Comparison of ENCODE assay signal across 31 cellular contexts in genomic region chr4:127049506-127049905, GRCh38.
DNase-seq lines count a peak whose midpoint lies in the region; ATAC-seq, FAIRE-seq and TF ChIP-seq lines count a peak whose summit lies in the region.
"Had no signal": no experiment of that assay in that cellular context is flagged by ENCODE, and none has a peak within 500 bp of the region (broad histone marks: within the 10 kb centered on the region; RNA-seq: fewer than 3 reads in every experiment).

No MANE protein-coding gene starts in this region.

- H4K20me1 ChIP-seq in GM23338 (replicated peaks; ENCODE audit: insufficient read depth), result no peaks in the 10 kb centered on the region
- no peaks in the 10 kb centered on the region for H4K20me1 ChIP-seq in K562 (replicated peaks; ENCODE audit: control insufficient read depth, insufficient read depth, low read length)

- H3K9me3 ChIP-seq in K562 (replicated peaks; ENCODE audit: control insufficient read depth, insufficient read depth, low read depth, low read length) (no peaks in the 10 kb centered on the region), neuronal stem cell (replicated peaks in 1 of 2; ENCODE audit: control insufficient read depth in 2 of 2, insufficient read depth in 1 of 2, low read depth in 1 of 2, low read length in 2 of 2) (peaks cover 2% of the 10 kb centered on the region in 2 donors)
- H3K9me3 ChIP-seq: A549, sigmoid colon, uterus had no signal

- no peaks in the 10 kb centered on the region for H3K27me3 ChIP-seq in GM23338 (ENCODE audit: insufficient read depth)
- H3K27me3 ChIP-seq in K562 (ENCODE audit: control insufficient read depth in 2 of 2, insufficient read depth in 2 of 2, low read length in 2 of 2), result no peaks in the 10 kb centered on the region
- H3K27me3 ChIP-seq in neuronal stem cell (ENCODE audit: control insufficient read depth in 3 of 3, insufficient read depth in 3 of 3, low read depth in 1 of 3, low read length in 3 of 3), result no peaks in the 10 kb centered on the region
- H3K27me3 ChIP-seq: neural progenitor cell, sigmoid colon, uterus had no signal

- POLR2A ChIA-PET in K562 (lab: Yijun Ruan, JAX), result no interaction called here

- H4K8ac ChIP-seq in neuronal stem cell (ENCODE audit: low read depth, low read length), result no peak overlapping the region

- H3K36me3 Mint-ChIP-seq in GM23338 (ENCODE audit: low read depth), result peaks cover 11% of the 10 kb centered on the region; the same call in 2 of the 3 replicates
- H3K36me3 Mint-ChIP-seq: activated naive CD4-positive, alpha-beta T cell treated with anti-CD3 and anti-CD28 coated beads, Interleukin-2, amount 50 U/mL, for 24 hours; CD8-positive, alpha-beta memory T cell; neural progenitor cell; T-cell had no signal

- no peak for TF ChIP-seq CTCF in GM23338 (conservative IDR thresholded peaks at IDR 0.05; ENCODE audit: low read depth in 2 of 2)
- no peak for TF ChIP-seq CTCF in K562 (IDR thresholded peaks at IDR 0.05 in 2 of 3, conservative IDR thresholded peaks at IDR 0.05 in 1 of 3; ENCODE audit: insufficient read depth in 2 of 3, low read depth in 1 of 3, low read length in 3 of 3)
- TF ChIP-seq CTCF in fibroblast of the aortic adventitia (IDR thresholded peaks at IDR 0.05; ENCODE audit: insufficient read depth, low read length), result no peak

- H3K27ac ChIP-seq in GM23338 (ENCODE audit: low read depth) (no peak overlapping the region), K562 (ENCODE audit: extremely low read depth, low read depth, low read length) (no peak overlapping the region), neuronal stem cell (replicated peaks; ENCODE audit: low read length) (no peak overlapping the region)
- H3K27ac ChIP-seq: A549, neural progenitor cell, sigmoid colon, uterus had no signal

- 0 out of 2 replicates have a peak, but pooled peaks cover 5% of the 10 kb centered on the region for H3K9me2 ChIP-seq in GM23338 (ENCODE audit: insufficient read depth)

- ATAC-seq in GM23338 (no peak), K562 (no peak), GM19023 (IDR thresholded peaks at IDR 0.05; ENCODE audit: unreplicated experiment) (no peak)
- ATAC-seq in activated CD4-positive, CD25-positive, alpha-beta regulatory T cell treated with anti-CD3 and anti-CD28 coated beads, Interleukin-2, amount 50 U/mL, for 24 hours, result no peak
- ATAC-seq: A549; activated T-helper 17 cell treated with anti-CD3 and anti-CD28 coated beads, Interleukin-2, amount 50 U/mL, for 72 hours; T-cell had no signal

- in situ Hi-C loops in K562 (cut with MboI), result no loop called here

- H3K9ac ChIP-seq in K562 (ENCODE audit: insufficient read depth in 1 of 2, low read depth in 2 of 2, low read length in 2 of 2), result no peak overlapping the region
- H3K9ac ChIP-seq in neuronal stem cell (ENCODE audit: low read depth, low read length, poor library complexity), result no peak overlapping the region
- H3K9ac ChIP-seq: neural progenitor cell had no signal

- no peak for TF ChIP-seq EP300 in K562 (IDR thresholded peaks at IDR 0.05; ENCODE audit: low read length)

- H3K4me3 ChIP-seq in GM23338 (no peak overlapping the region), K562 (no peak overlapping the region), fibroblast of the aortic adventitia (ENCODE audit: low read depth, low read length) (no peak overlapping the region), neuronal stem cell (ENCODE audit: low read length in 2 of 2) (peak overlapping the region in 1 of 2 donors; percentile 12)
- H3K4me3 ChIP-seq: A549, neural progenitor cell, sigmoid colon, uterus had no signal

- H4K91ac ChIP-seq in neuronal stem cell (ENCODE audit: low read depth, low read length, poor library complexity), result no peak overlapping the region

- H3K27me3 Mint-ChIP-seq in GM23338 (ENCODE audit: insufficient read depth, low read depth, poor library complexity), result peaks cover 2% of the 10 kb centered on the region
- H3K27me3 Mint-ChIP-seq: activated CD4-positive, alpha-beta memory T cell treated with anti-CD3 and anti-CD28 coated beads, Interleukin-2, amount 10 ng/mL, durations not matched to agents 7 days and 5 days; activated naive CD4-positive, alpha-beta T cell treated with anti-CD3 and anti-CD28 coated beads, Interleukin-2, amount 50 U/mL, for 24 hours; activated T-helper 17 cell treated with anti-CD3 and anti-CD28 coated beads, Interleukin-2, amount 50 U/mL, for 72 hours; B cell; CD8-positive, alpha-beta memory T cell; progenitor cell of endocrine pancreas; T-cell had no signal

- DNase-seq in GM23338 (ENCODE audit: low spot score), result no peak
- DNase-seq in K562 (ENCODE audit: extremely low read depth in 1 of 4, low spot score in 3 of 4), result no peak
- DNase-seq in fibroblast of the aortic adventitia (ENCODE audit: low read depth), result peak; percentile 21
- no peak for DNase-seq in neuronal stem cell (ENCODE audit: low spot score)
- no peak for DNase-seq in NCI-H2171 treated with DMSO at 0.1 percent for 48 hours (lab: John Stamatoyannopoulos, UW)
- no peak for DNase-seq in GOT3 (lab: John Stamatoyannopoulos, UW)
- DNase-seq: activated CD4-positive, alpha-beta memory T cell treated with anti-CD3 and anti-CD28 coated beads, Interleukin-2, amount 10 ng/mL, durations not matched to agents 7 days and 5 days; activated CD4-positive, CD25-positive, alpha-beta regulatory T cell treated with anti-CD3 and anti-CD28 coated beads, Interleukin-2, amount 50 U/mL, for 72 hours; activated CD8-positive, alpha-beta memory T cell treated with anti-CD3 and anti-CD28 coated beads, Interleukin-2, amount 50 U/mL, for 48 hours; anterior cingulate cortex; CD8-positive, alpha-beta memory T cell; central memory CD4-positive, alpha-beta T cell; dermis blood vessel endothelial cell; DMS 273 treated with DMSO at 0.1 percent for 48 hours; head of caudate nucleus; KBM-7; MM.1S; NCI-H2029; sigmoid colon; stimulated activated naive CD4-positive, alpha-beta T cell; T-cell; uterus had no signal

- no peak overlapping the region for H2BK15ac ChIP-seq in neuronal stem cell (ENCODE audit: low read length)

- H3K9me3 Mint-ChIP-seq in GM23338, result no peaks in the 10 kb centered on the region; the same call in 2 of the 3 replicates
- H3K9me3 Mint-ChIP-seq: activated CD4-positive, alpha-beta memory T cell treated with anti-CD3 and anti-CD28 coated beads, Interleukin-2, amount 10 ng/mL, durations not matched to agents 7 days and 5 days; neural progenitor cell had no signal

- H3F3A ChIP-seq in GM23338 (replicated peaks; ENCODE audit: low read depth), result no peaks in the 10 kb centered on the region

- intact Hi-C loops in K562 (cut with micrococcal nuclease), result no loop called here

- H3K79me1 ChIP-seq in neuronal stem cell (ENCODE audit: low read depth, low read length), result no peaks in the 10 kb centered on the region

- H3K27ac Mint-ChIP-seq in GM23338, result no peak overlapping the region
- H3K27ac Mint-ChIP-seq: activated CD4-positive, alpha-beta memory T cell treated with anti-CD3 and anti-CD28 coated beads, Interleukin-2, amount 10 ng/mL, durations not matched to agents 7 days and 5 days; activated naive CD4-positive, alpha-beta T cell treated with anti-CD3 and anti-CD28 coated beads, Interleukin-2, amount 50 U/mL, for 24 hours; activated T-helper 17 cell treated with anti-CD3 and anti-CD28 coated beads, Interleukin-2, amount 50 U/mL, for 72 hours; B cell; CD8-positive, alpha-beta memory T cell; progenitor cell of endocrine pancreas; T-cell had no signal

- no peak overlapping the region for H3K23ac ChIP-seq in neuronal stem cell (ENCODE audit: low read depth, low read length, poor library complexity)

- H2AK5ac ChIP-seq in neuronal stem cell (ENCODE audit: low read depth, low read length), result no peak overlapping the region

- CTCF ChIA-PET in K562 (lab: Yijun Ruan, JAX; ENCODE audit: low intra/inter-chr PET ratio), result no interaction called here

- no peak overlapping the region for H2BK5ac ChIP-seq in neuronal stem cell (ENCODE audit: low read length)

- H3K4me1 ChIP-seq in GM23338 (ENCODE audit: insufficient read depth), result peaks cover 51% of the 10 kb centered on the region
- no peaks in the 10 kb centered on the region for H3K4me1 ChIP-seq in K562 (replicated peaks in 1 of 2; ENCODE audit: control insufficient read depth in 2 of 2, insufficient read depth in 2 of 2, low read length in 2 of 2)
- H3K4me1 ChIP-seq in neuronal stem cell (ENCODE audit: control insufficient read depth in 2 of 2, insufficient read depth in 1 of 2, low read depth in 1 of 2, low read length in 2 of 2), result peaks cover 3 to 28% of the 10 kb centered on the region in 2 donors
- H3K4me1 ChIP-seq: A549, sigmoid colon, uterus had no signal

- no peaks in the 10 kb centered on the region for H3K36me3 ChIP-seq in GM23338 (ENCODE audit: insufficient read depth)
- H3K36me3 ChIP-seq in K562 (ENCODE audit: control insufficient read depth, insufficient read depth, low read length), result no peaks in the 10 kb centered on the region
- no peaks in the 10 kb centered on the region for H3K36me3 ChIP-seq in neuronal stem cell (replicated peaks in 1 of 2; ENCODE audit: control insufficient read depth in 2 of 2, insufficient read depth in 2 of 2, low read length in 2 of 2)
- H3K36me3 ChIP-seq: neural progenitor cell, sigmoid colon, uterus had no signal

- no peak overlapping the region for H3K4ac ChIP-seq in neuronal stem cell (ENCODE audit: low read length)

- no peak for FAIRE-seq in K562 (lab: Jason Lieb, UNC)
- FAIRE-seq: A549, RCC 7860 had no signal

- no peak overlapping the region for H3K18ac ChIP-seq in neuronal stem cell (ENCODE audit: low read length)

- 28% methylated on average over 4 of the region's 4 CpGs for WGBS in K562 (ENCODE audit: insufficient coverage, low coverage, missing lambda C conversion rate)
- whole genome bisulfite sequencing in neuronal stem cell (ENCODE audit: extremely low coverage in 2 of 2, insufficient read length in 2 of 2, insufficient replicate concordance in 1 of 2), 2 donors, result no CpG with 5 or more reads among the region's 4 CpGs

- no peak for TF ChIP-seq POLR2A in K562 (conservative IDR thresholded peaks at IDR 0.05)

- 0 out of 2 replicates have a peak overlapping the region, but pooled peaks have one; percentile 46 for H3K4me2 ChIP-seq in GM23338
- H3K4me2 ChIP-seq in K562 (ENCODE audit: insufficient read depth, low read length), result no peak overlapping the region
- no peak overlapping the region for H3K4me2 ChIP-seq in neuronal stem cell (ENCODE audit: insufficient read depth, low read length, poor library complexity, severe bottlenecking)
- H3K4me2 ChIP-seq: A549, neural progenitor cell had no signal

- H2BK12ac ChIP-seq in neuronal stem cell (ENCODE audit: low read length), result no peak overlapping the region

- peaks cover 49% of the 10 kb centered on the region for H3K4me1 Mint-ChIP-seq in GM23338
- H3K4me1 Mint-ChIP-seq: activated CD4-positive, alpha-beta memory T cell treated with anti-CD3 and anti-CD28 coated beads, Interleukin-2, amount 10 ng/mL, durations not matched to agents 7 days and 5 days; activated naive CD4-positive, alpha-beta T cell treated with anti-CD3 and anti-CD28 coated beads, Interleukin-2, amount 50 U/mL, for 24 hours; activated T-helper 17 cell treated with anti-CD3 and anti-CD28 coated beads, Interleukin-2, amount 50 U/mL, for 72 hours; B cell; CD8-positive, alpha-beta memory T cell; T-cell had no signal

- no peak for TF ChIP-seq RAD21 in K562 (CRISPR knock-in tag; conservative IDR thresholded peaks at IDR 0.05 in 1 of 2, IDR thresholded peaks at IDR 0.05 in 1 of 2)

- H3K9me1 ChIP-seq in K562 (ENCODE audit: control insufficient read depth, insufficient read depth, low read length), result no peaks in the 10 kb centered on the region

- 0 out of 2 replicates have a peak overlapping the region, but pooled peaks have one; percentile 23 for H2AFZ ChIP-seq in GM23338
- peak overlapping the region; percentile 26; the same call in 1 of the 2 replicates for H2AFZ ChIP-seq in K562 (ENCODE audit: low read depth, low read length)
- H2AFZ ChIP-seq in neuronal stem cell (ENCODE audit: low read length), result peak overlapping the region; percentile 70

- BruUV-seq in K562 (replicated peaks; lab: Mats Ljungman, UMichigan), result no TSS peak

- H2BK120ac ChIP-seq in neuronal stem cell (ENCODE audit: low read depth, low read length), result no peak overlapping the region

- no peak overlapping the region for H3K4me3 Mint-ChIP-seq in GM23338
- H3K4me3 Mint-ChIP-seq: activated CD4-positive, alpha-beta memory T cell treated with anti-CD3 and anti-CD28 coated beads, Interleukin-2, amount 10 ng/mL, durations not matched to agents 7 days and 5 days; activated naive CD4-positive, alpha-beta T cell treated with anti-CD3 and anti-CD28 coated beads, Interleukin-2, amount 50 U/mL, for 24 hours; activated T-helper 17 cell treated with anti-CD3 and anti-CD28 coated beads, Interleukin-2, amount 50 U/mL, for 72 hours; B cell; CD8-positive, alpha-beta memory T cell; neural progenitor cell; T-cell had no signal

- H3K79me2 ChIP-seq in GM23338 (replicated peaks; ENCODE audit: insufficient read depth) (no peaks in the 10 kb centered on the region), K562 (ENCODE audit: control insufficient read depth, insufficient read depth, low read length) (no peaks in the 10 kb centered on the region)

- H3K14ac ChIP-seq in neuronal stem cell (ENCODE audit: low read length), result no peak overlapping the region
